1 cellular context compared by ENCODE assay signal in the genomic region with DNA sequence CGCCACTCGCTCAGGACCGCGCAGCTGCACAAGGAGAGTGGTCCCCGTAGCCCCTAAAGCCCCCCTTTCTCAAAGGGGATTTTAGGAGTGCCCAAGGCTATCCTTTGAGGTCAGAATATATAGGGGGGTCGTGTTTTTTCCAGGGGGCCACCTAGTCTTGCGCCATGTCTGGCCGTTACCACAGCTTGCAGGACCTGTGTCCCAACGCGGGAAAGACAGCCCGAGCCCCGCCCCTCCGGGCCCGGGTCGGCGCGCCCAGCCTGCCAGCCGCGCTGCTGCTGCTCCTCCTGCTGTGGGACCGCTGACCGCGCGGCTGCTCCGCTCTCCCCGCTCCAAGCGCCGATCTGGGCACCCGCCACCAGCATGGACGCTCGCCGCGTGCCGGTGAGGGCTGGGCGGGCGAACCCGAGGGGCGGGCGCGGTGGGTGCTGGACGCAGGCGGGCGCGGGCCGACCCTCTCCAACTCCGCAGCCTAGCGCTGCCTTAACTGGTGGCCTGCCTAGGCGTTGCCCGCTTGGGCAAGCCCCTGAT.
TF ChIP-seq lines count a peak whose summit lies in the region.

A gene (plus strand): TSS at position 272 of the 531 bp plus-strand sequence. CDS start 92 bp downstream, at position 364.

TF ChIP-seq in WTC11, 78 proteins besides CTCF, POLR2A, EP300 and RAD21 (continued from another document and continues in another):
- TF ChIP-seq, protein P1, sequence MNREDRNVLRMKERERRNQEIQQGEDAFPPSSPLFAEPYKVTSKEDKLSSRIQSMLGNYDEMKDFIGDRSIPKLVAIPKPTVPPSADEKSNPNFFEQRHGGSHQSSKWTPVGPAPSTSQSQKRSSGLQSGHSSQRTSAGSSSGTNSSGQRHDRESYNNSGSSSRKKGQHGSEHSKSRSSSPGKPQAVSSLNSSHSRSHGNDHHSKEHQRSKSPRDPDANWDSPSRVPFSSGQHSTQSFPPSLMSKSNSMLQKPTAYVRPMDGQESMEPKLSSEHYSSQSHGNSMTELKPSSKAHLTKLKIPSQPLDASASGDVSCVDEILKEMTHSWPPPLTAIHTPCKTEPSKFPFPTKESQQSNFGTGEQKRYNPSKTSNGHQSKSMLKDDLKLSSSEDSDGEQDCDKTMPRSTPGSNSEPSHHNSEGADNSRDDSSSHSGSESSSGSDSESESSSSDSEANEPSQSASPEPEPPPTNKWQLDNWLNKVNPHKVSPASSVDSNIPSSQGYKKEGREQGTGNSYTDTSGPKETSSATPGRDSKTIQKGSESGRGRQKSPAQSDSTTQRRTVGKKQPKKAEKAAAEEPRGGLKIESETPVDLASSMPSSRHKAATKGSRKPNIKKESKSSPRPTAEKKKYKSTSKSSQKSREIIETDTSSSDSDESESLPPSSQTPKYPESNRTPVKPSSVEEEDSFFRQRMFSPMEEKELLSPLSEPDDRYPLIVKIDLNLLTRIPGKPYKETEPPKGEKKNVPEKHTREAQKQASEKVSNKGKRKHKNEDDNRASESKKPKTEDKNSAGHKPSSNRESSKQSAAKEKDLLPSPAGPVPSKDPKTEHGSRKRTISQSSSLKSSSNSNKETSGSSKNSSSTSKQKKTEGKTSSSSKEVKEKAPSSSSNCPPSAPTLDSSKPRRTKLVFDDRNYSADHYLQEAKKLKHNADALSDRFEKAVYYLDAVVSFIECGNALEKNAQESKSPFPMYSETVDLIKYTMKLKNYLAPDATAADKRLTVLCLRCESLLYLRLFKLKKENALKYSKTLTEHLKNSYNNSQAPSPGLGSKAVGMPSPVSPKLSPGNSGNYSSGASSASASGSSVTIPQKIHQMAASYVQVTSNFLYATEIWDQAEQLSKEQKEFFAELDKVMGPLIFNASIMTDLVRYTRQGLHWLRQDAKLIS (CRISPR knock-in tag; IDR thresholded peaks at IDR 0.05; ENCODE audit: borderline replicate concordance) = peak; percentile 63; the same call in 1 of the 2 replicates
- peak; percentile 62; the same call in 1 of the 2 replicates for TF ChIP-seq GABPB1 (CRISPR knock-in tag; IDR thresholded peaks at IDR 0.05)
- no peak for TF ChIP-seq HMGA2 (CRISPR knock-in tag; IDR thresholded peaks at IDR 0.05)
- peak; percentile 74 for TF ChIP-seq RELA (CRISPR knock-in tag; IDR thresholded peaks at IDR 0.05; ENCODE audit: borderline replicate concordance)
- TF ChIP-seq SMAD3 (CRISPR knock-in tag; IDR thresholded peaks at IDR 0.05; ENCODE audit: borderline replicate concordance) = peak; percentile 93
- no peak; the same call in 1 of the 2 replicates for TF ChIP-seq TEAD4 (CRISPR knock-in tag; IDR thresholded peaks at IDR 0.05)
- TF ChIP-seq MYBL2 (CRISPR knock-in tag; IDR thresholded peaks at IDR 0.05) = peak; percentile 91
- peak; percentile 93; the same call in 1 of the 2 replicates for TF ChIP-seq NR3C1 (CRISPR knock-in tag; conservative IDR thresholded peaks at IDR 0.05; ENCODE audit: low read depth)
- TF ChIP-seq, protein P2, sequence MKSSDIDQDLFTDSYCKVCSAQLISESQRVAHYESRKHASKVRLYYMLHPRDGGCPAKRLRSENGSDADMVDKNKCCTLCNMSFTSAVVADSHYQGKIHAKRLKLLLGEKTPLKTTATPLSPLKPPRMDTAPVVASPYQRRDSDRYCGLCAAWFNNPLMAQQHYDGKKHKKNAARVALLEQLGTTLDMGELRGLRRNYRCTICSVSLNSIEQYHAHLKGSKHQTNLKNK (CRISPR knock-in tag; IDR thresholded peaks at IDR 0.05) = no peak
- TF ChIP-seq MXD4 (CRISPR knock-in tag; IDR thresholded peaks at IDR 0.05; ENCODE audit: borderline replicate concordance) = no peak
- 0 out of 2 replicates have a peak, but pooled peaks have one; percentile 77 for TF ChIP-seq CBFB (CRISPR knock-in tag; IDR thresholded peaks at IDR 0.05; ENCODE audit: low read depth)
- TF ChIP-seq, protein P3, sequence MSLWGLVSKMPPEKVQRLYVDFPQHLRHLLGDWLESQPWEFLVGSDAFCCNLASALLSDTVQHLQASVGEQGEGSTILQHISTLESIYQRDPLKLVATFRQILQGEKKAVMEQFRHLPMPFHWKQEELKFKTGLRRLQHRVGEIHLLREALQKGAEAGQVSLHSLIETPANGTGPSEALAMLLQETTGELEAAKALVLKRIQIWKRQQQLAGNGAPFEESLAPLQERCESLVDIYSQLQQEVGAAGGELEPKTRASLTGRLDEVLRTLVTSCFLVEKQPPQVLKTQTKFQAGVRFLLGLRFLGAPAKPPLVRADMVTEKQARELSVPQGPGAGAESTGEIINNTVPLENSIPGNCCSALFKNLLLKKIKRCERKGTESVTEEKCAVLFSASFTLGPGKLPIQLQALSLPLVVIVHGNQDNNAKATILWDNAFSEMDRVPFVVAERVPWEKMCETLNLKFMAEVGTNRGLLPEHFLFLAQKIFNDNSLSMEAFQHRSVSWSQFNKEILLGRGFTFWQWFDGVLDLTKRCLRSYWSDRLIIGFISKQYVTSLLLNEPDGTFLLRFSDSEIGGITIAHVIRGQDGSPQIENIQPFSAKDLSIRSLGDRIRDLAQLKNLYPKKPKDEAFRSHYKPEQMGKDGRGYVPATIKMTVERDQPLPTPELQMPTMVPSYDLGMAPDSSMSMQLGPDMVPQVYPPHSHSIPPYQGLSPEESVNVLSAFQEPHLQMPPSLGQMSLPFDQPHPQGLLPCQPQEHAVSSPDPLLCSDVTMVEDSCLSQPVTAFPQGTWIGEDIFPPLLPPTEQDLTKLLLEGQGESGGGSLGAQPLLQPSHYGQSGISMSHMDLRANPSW (CRISPR knock-in tag; conservative IDR thresholded peaks at IDR 0.05; ENCODE audit: low read depth) = no peak
- no peak for TF ChIP-seq ZNF671 (CRISPR knock-in tag; IDR thresholded peaks at IDR 0.05)
- TF ChIP-seq, protein P4, sequence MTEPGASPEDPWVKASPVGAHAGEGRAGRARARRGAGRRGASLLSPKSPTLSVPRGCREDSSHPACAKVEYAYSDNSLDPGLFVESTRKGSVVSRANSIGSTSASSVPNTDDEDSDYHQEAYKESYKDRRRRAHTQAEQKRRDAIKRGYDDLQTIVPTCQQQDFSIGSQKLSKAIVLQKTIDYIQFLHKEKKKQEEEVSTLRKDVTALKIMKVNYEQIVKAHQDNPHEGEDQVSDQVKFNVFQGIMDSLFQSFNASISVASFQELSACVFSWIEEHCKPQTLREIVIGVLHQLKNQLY (CRISPR knock-in tag; IDR thresholded peaks at IDR 0.05) = 0 out of 2 replicates have a peak, but pooled peaks have one; percentile 60
- no peak for TF ChIP-seq GRHL2 (CRISPR knock-in tag; IDR thresholded peaks at IDR 0.05; ENCODE audit: insufficient replicate concordance, severe bottlenecking)
- TF ChIP-seq NFE2L1 (CRISPR knock-in tag; IDR thresholded peaks at IDR 0.05) = peak; percentile 95
- TF ChIP-seq, protein P5, sequence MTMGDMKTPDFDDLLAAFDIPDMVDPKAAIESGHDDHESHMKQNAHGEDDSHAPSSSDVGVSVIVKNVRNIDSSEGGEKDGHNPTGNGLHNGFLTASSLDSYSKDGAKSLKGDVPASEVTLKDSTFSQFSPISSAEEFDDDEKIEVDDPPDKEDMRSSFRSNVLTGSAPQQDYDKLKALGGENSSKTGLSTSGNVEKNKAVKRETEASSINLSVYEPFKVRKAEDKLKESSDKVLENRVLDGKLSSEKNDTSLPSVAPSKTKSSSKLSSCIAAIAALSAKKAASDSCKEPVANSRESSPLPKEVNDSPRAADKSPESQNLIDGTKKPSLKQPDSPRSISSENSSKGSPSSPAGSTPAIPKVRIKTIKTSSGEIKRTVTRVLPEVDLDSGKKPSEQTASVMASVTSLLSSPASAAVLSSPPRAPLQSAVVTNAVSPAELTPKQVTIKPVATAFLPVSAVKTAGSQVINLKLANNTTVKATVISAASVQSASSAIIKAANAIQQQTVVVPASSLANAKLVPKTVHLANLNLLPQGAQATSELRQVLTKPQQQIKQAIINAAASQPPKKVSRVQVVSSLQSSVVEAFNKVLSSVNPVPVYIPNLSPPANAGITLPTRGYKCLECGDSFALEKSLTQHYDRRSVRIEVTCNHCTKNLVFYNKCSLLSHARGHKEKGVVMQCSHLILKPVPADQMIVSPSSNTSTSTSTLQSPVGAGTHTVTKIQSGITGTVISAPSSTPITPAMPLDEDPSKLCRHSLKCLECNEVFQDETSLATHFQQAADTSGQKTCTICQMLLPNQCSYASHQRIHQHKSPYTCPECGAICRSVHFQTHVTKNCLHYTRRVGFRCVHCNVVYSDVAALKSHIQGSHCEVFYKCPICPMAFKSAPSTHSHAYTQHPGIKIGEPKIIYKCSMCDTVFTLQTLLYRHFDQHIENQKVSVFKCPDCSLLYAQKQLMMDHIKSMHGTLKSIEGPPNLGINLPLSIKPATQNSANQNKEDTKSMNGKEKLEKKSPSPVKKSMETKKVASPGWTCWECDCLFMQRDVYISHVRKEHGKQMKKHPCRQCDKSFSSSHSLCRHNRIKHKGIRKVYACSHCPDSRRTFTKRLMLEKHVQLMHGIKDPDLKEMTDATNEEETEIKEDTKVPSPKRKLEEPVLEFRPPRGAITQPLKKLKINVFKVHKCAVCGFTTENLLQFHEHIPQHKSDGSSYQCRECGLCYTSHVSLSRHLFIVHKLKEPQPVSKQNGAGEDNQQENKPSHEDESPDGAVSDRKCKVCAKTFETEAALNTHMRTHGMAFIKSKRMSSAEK (CRISPR knock-in tag; IDR thresholded peaks at IDR 0.05; ENCODE audit: borderline replicate concordance) = no peak
- TF ChIP-seq ZNF396 (CRISPR knock-in tag; IDR thresholded peaks at IDR 0.05; ENCODE audit: borderline replicate concordance) = no peak
- TF ChIP-seq, protein P6, sequence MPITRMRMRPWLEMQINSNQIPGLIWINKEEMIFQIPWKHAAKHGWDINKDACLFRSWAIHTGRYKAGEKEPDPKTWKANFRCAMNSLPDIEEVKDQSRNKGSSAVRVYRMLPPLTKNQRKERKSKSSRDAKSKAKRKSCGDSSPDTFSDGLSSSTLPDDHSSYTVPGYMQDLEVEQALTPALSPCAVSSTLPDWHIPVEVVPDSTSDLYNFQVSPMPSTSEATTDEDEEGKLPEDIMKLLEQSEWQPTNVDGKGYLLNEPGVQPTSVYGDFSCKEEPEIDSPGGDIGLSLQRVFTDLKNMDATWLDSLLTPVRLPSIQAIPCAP (CRISPR knock-in tag; IDR thresholded peaks at IDR 0.05) = peak; percentile 83
- TF ChIP-seq ESRRA (CRISPR knock-in tag; IDR thresholded peaks at IDR 0.05; ENCODE audit: borderline replicate concordance) = peak; percentile 81
- TF ChIP-seq OVOL2 (CRISPR knock-in tag; IDR thresholded peaks at IDR 0.05; ENCODE audit: borderline replicate concordance) = no peak
- TF ChIP-seq, protein P7, sequence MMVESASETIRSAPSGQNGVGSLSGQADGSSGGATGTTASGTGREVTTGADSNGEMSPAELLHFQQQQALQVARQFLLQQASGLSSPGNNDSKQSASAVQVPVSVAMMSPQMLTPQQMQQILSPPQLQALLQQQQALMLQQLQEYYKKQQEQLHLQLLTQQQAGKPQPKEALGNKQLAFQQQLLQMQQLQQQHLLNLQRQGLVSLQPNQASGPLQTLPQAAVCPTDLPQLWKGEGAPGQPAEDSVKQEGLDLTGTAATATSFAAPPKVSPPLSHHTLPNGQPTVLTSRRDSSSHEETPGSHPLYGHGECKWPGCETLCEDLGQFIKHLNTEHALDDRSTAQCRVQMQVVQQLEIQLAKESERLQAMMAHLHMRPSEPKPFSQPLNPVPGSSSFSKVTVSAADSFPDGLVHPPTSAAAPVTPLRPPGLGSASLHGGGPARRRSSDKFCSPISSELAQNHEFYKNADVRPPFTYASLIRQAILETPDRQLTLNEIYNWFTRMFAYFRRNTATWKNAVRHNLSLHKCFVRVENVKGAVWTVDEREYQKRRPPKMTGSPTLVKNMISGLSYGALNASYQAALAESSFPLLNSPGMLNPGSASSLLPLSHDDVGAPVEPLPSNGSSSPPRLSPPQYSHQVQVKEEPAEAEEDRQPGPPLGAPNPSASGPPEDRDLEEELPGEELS (CRISPR knock-in tag; IDR thresholded peaks at IDR 0.05) = peak; percentile 97
- no peak for TF ChIP-seq NFATC4 (CRISPR knock-in tag; IDR thresholded peaks at IDR 0.05)
- TF ChIP-seq, protein P8, sequence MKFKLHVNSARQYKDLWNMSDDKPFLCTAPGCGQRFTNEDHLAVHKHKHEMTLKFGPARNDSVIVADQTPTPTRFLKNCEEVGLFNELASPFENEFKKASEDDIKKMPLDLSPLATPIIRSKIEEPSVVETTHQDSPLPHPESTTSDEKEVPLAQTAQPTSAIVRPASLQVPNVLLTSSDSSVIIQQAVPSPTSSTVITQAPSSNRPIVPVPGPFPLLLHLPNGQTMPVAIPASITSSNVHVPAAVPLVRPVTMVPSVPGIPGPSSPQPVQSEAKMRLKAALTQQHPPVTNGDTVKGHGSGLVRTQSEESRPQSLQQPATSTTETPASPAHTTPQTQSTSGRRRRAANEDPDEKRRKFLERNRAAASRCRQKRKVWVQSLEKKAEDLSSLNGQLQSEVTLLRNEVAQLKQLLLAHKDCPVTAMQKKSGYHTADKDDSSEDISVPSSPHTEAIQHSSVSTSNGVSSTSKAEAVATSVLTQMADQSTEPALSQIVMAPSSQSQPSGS (CRISPR knock-in tag; IDR thresholded peaks at IDR 0.05; ENCODE audit: borderline replicate concordance, low read depth) = no peak
- TF ChIP-seq IRF2 (CRISPR knock-in tag; IDR thresholded peaks at IDR 0.05; ENCODE audit: borderline replicate concordance, low read depth) = 0 out of 2 replicates have a peak, but pooled peaks have one; percentile 1
- no peak for TF ChIP-seq TP53 (CRISPR knock-in tag; IDR thresholded peaks at IDR 0.05)
- peak; percentile 81; the same call in 1 of the 2 replicates for TF ChIP-seq ELF4 (CRISPR knock-in tag; IDR thresholded peaks at IDR 0.05; ENCODE audit: low read depth)
- no peak for TF ChIP-seq ATF1 (CRISPR knock-in tag; IDR thresholded peaks at IDR 0.05)
- TF ChIP-seq, protein P9, sequence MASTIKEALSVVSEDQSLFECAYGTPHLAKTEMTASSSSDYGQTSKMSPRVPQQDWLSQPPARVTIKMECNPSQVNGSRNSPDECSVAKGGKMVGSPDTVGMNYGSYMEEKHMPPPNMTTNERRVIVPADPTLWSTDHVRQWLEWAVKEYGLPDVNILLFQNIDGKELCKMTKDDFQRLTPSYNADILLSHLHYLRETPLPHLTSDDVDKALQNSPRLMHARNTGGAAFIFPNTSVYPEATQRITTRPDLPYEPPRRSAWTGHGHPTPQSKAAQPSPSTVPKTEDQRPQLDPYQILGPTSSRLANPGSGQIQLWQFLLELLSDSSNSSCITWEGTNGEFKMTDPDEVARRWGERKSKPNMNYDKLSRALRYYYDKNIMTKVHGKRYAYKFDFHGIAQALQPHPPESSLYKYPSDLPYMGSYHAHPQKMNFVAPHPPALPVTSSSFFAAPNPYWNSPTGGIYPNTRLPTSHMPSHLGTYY (CRISPR knock-in tag; IDR thresholded peaks at IDR 0.05) = 0 out of 2 replicates have a peak, but pooled peaks have one; percentile 56
- TF ChIP-seq ZNF219 (CRISPR knock-in tag; IDR thresholded peaks at IDR 0.05; ENCODE audit: borderline replicate concordance) = peak; percentile 94
- no peak for TF ChIP-seq JAZF1 (CRISPR knock-in tag; IDR thresholded peaks at IDR 0.05)
- TF ChIP-seq, protein P10, sequence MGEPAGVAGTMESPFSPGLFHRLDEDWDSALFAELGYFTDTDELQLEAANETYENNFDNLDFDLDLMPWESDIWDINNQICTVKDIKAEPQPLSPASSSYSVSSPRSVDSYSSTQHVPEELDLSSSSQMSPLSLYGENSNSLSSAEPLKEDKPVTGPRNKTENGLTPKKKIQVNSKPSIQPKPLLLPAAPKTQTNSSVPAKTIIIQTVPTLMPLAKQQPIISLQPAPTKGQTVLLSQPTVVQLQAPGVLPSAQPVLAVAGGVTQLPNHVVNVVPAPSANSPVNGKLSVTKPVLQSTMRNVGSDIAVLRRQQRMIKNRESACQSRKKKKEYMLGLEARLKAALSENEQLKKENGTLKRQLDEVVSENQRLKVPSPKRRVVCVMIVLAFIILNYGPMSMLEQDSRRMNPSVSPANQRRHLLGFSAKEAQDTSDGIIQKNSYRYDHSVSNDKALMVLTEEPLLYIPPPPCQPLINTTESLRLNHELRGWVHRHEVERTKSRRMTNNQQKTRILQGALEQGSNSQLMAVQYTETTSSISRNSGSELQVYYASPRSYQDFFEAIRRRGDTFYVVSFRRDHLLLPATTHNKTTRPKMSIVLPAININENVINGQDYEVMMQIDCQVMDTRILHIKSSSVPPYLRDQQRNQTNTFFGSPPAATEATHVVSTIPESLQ (CRISPR knock-in tag; IDR thresholded peaks at IDR 0.05) = no peak; the same call in 1 of the 2 replicates
- TF ChIP-seq ZNF138 (CRISPR knock-in tag; conservative IDR thresholded peaks at IDR 0.05) = no peak; the same call in 1 of the 2 replicates
- TF ChIP-seq KAT7 (CRISPR knock-in tag; IDR thresholded peaks at IDR 0.05; ENCODE audit: borderline replicate concordance) = peak; percentile 89
